ENCODE assay signal across 1 cellular context in the genomic region with DNA sequence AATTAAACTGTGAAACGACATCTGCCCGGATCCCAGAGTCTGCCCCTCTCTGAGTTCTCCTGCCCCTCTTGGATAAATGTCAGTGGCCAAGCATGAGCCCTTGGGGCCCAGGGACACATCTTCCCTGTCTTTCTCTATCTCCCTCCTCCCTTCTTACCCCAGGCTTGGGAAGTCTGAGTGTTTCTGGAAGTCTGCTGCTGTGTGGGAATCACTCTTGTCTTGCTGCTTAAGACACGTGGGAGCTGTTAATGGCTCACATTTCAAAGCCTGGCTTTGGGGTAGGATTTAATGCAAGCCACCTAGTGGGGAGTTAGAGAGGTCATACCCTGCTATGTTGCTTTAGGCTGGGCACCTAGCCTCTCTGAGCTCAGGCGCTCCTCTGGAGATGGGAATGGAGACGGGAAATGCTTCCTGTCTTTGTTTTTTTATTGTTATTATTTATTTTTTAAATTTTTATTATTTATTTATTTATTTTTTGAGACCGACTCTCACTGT.
TF ChIP-seq lines count a peak whose summit lies in the region.

No MANE protein-coding gene starts in this region.

TF ChIP-seq in HEK293, 187 proteins besides CTCF, POLR2A, EP300 and RAD21 (continued from another document and continues in another):
- TF ChIP-seq, protein P1, sequence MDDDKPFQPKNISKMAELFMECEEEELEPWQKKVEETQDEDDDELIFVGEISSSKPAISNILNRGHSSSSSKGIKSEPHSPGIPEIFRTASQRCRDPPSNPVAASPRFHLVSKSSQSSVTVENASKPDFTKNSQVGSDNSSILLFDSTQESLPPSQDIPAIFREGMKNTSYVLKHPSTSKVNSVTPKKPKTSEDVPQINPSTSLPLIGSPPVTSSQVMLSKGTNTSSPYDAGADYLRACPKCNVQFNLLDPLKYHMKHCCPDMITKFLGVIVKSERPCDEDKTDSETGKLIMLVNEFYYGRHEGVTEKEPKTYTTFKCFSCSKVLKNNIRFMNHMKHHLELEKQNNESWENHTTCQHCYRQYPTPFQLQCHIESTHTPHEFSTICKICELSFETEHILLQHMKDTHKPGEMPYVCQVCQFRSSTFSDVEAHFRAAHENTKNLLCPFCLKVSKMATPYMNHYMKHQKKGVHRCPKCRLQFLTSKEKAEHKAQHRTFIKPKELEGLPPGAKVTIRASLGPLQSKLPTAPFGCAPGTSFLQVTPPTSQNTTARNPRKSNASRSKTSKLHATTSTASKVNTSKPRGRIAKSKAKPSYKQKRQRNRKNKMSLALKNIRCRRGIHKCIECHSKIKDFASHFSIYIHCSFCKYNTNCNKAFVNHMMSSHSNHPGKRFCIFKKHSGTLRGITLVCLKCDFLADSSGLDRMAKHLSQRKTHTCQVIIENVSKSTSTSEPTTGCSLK (tag by site-specific recombination; IDR thresholded peaks at IDR 0.05): no peak
- TF ChIP-seq, protein P2, sequence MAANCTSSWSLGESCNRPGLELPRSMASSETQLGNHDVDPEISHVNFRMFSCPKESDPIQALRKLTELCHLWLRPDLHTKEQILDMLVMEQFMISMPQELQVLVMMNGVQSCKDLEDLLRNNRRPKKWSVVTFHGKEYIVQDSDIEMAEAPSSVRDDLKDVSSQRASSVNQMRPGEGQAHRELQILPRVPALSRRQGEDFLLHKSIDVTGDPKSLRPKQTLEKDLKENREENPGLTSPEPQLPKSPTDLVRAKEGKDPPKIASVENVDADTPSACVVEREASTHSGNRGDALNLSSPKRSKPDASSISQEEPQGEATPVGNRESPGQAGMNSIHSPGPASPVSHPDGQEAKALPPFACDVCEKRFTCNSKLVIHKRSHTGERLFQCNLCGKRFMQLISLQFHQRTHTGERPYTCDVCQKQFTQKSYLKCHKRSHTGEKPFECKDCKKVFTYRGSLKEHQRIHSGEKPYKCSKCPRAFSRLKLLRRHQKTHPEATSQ (tag by site-specific recombination; IDR thresholded peaks at IDR 0.05): no peak
- TF ChIP-seq RBAK (tag by site-specific recombination; IDR thresholded peaks at IDR 0.05): no peak
- no peak for TF ChIP-seq ZNF248 (tag by site-specific recombination; IDR thresholded peaks at IDR 0.05)
- TF ChIP-seq, protein P3, sequence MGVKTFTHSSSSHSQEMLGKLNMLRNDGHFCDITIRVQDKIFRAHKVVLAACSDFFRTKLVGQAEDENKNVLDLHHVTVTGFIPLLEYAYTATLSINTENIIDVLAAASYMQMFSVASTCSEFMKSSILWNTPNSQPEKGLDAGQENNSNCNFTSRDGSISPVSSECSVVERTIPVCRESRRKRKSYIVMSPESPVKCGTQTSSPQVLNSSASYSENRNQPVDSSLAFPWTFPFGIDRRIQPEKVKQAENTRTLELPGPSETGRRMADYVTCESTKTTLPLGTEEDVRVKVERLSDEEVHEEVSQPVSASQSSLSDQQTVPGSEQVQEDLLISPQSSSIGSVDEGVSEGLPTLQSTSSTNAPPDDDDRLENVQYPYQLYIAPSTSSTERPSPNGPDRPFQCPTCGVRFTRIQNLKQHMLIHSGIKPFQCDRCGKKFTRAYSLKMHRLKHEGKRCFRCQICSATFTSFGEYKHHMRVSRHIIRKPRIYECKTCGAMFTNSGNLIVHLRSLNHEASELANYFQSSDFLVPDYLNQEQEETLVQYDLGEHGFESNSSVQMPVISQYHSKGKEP (tag by site-specific recombination; IDR thresholded peaks at IDR 0.05): peak; percentile 85; the same call in 1 of the 2 replicates
- no peak for TF ChIP-seq ZNF571 (tag by site-specific recombination; IDR thresholded peaks at IDR 0.05)
- TF ChIP-seq, protein P4, sequence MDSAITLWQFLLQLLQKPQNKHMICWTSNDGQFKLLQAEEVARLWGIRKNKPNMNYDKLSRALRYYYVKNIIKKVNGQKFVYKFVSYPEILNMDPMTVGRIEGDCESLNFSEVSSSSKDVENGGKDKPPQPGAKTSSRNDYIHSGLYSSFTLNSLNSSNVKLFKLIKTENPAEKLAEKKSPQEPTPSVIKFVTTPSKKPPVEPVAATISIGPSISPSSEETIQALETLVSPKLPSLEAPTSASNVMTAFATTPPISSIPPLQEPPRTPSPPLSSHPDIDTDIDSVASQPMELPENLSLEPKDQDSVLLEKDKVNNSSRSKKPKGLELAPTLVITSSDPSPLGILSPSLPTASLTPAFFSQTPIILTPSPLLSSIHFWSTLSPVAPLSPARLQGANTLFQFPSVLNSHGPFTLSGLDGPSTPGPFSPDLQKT (IDR thresholded peaks at IDR 0.05; ENCODE audit: borderline replicate concordance, low read depth, low read length): no peak
- no peak; the same call in 1 of the 2 replicates for TF ChIP-seq ZNF561 (tag by site-specific recombination; IDR thresholded peaks at IDR 0.05; ENCODE audit: borderline replicate concordance)
- peak; percentile 96 for TF ChIP-seq TCF7L2 (IDR thresholded peaks at IDR 0.05; ENCODE audit: borderline replicate concordance, low read depth, low read length)
- no peak for TF ChIP-seq ZNF335 (tag by site-specific recombination; conservative IDR thresholded peaks at IDR 0.05)
- TF ChIP-seq ZSCAN18 (tag by site-specific recombination; IDR thresholded peaks at IDR 0.05): no peak
- no peak for TF ChIP-seq ZNF585B (tag by site-specific recombination; IDR thresholded peaks at IDR 0.05)
- TF ChIP-seq ZFP37 (tag by site-specific recombination; IDR thresholded peaks at IDR 0.05): no peak
- TF ChIP-seq, protein P5, sequence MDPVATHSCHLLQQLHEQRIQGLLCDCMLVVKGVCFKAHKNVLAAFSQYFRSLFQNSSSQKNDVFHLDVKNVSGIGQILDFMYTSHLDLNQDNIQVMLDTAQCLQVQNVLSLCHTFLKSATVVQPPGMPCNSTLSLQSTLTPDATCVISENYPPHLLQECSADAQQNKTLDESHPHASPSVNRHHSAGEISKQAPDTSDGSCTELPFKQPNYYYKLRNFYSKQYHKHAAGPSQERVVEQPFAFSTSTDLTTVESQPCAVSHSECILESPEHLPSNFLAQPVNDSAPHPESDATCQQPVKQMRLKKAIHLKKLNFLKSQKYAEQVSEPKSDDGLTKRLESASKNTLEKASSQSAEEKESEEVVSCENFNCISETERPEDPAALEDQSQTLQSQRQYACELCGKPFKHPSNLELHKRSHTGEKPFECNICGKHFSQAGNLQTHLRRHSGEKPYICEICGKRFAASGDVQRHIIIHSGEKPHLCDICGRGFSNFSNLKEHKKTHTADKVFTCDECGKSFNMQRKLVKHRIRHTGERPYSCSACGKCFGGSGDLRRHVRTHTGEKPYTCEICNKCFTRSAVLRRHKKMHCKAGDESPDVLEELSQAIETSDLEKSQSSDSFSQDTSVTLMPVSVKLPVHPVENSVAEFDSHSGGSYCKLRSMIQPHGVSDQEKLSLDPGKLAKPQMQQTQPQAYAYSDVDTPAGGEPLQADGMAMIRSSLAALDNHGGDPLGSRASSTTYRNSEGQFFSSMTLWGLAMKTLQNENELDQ (tag by site-specific recombination; IDR thresholded peaks at IDR 0.05; ENCODE audit: low read depth): no peak
- no peak for TF ChIP-seq ZNF138 (tag by site-specific recombination; IDR thresholded peaks at IDR 0.05; ENCODE audit: borderline replicate concordance)
- no peak for TF ChIP-seq ZNF830 (tag by site-specific recombination; IDR thresholded peaks at IDR 0.05; ENCODE audit: low read depth)
- TF ChIP-seq GLIS1 (tag by site-specific recombination; IDR thresholded peaks at IDR 0.05): peak; percentile 25; the same call in 1 of the 2 replicates
- no peak for TF ChIP-seq ZNF155 (tag by site-specific recombination; IDR thresholded peaks at IDR 0.05)
- no peak for TF ChIP-seq ZNF202 (tag by site-specific recombination; IDR thresholded peaks at IDR 0.05; ENCODE audit: borderline replicate concordance)
- TF ChIP-seq EGR2 (tag by site-specific recombination; IDR thresholded peaks at IDR 0.05; ENCODE audit: low read depth): peak; percentile 57; the same call in 1 of the 2 replicates
- no peak for TF ChIP-seq ZNF623 (tag by site-specific recombination; IDR thresholded peaks at IDR 0.05)
- no peak for TF ChIP-seq ZNF302 (tag by site-specific recombination; IDR thresholded peaks at IDR 0.05; ENCODE audit: low read depth)
- peak; percentile 23; the same call in 1 of the 2 replicates for TF ChIP-seq KLF8 (tag by site-specific recombination; IDR thresholded peaks at IDR 0.05)
- no peak for TF ChIP-seq ZBTB11 (tag by site-specific recombination; conservative IDR thresholded peaks at IDR 0.05; ENCODE audit: low read depth)
- TF ChIP-seq ZNF433 (tag by site-specific recombination; IDR thresholded peaks at IDR 0.05; ENCODE audit: low read depth): no peak
- TF ChIP-seq ZNF19 (tag by site-specific recombination; IDR thresholded peaks at IDR 0.05; ENCODE audit: low read depth): no peak
- no peak for TF ChIP-seq ZNF121 (tag by site-specific recombination; IDR thresholded peaks at IDR 0.05)
- no peak for TF ChIP-seq KLF16 (tag by site-specific recombination; IDR thresholded peaks at IDR 0.05)
- no peak for TF ChIP-seq ZBTB7A (tag by site-specific recombination; IDR thresholded peaks at IDR 0.05; ENCODE audit: low read depth)
- no peak for TF ChIP-seq ZNF140 (tag by site-specific recombination; IDR thresholded peaks at IDR 0.05)
- TF ChIP-seq ZNF621 (tag by site-specific recombination; IDR thresholded peaks at IDR 0.05): no peak
- no peak for TF ChIP-seq ZNF626 (tag by site-specific recombination; IDR thresholded peaks at IDR 0.05)
- no peak for TF ChIP-seq ZNF639 (tag by site-specific recombination; IDR thresholded peaks at IDR 0.05)
- TF ChIP-seq GLI2 (tag by site-specific recombination; IDR thresholded peaks at IDR 0.05; ENCODE audit: borderline replicate concordance, low read depth): no peak
- no peak for TF ChIP-seq ZNF16 (tag by site-specific recombination; IDR thresholded peaks at IDR 0.05; ENCODE audit: low read depth)
- no peak for TF ChIP-seq ZNF354C (tag by site-specific recombination; IDR thresholded peaks at IDR 0.05; ENCODE audit: borderline replicate concordance, low read depth)
- TF ChIP-seq ZNF677 (tag by site-specific recombination; IDR thresholded peaks at IDR 0.05): no peak
- no peak for TF ChIP-seq ZNF362 (tag by site-specific recombination; IDR thresholded peaks at IDR 0.05)
- TF ChIP-seq ZNF658 (tag by site-specific recombination; IDR thresholded peaks at IDR 0.05): no peak
- no peak for TF ChIP-seq ZFP3 (tag by site-specific recombination; IDR thresholded peaks at IDR 0.05; ENCODE audit: low read depth)
- TF ChIP-seq SP3 (tag by site-specific recombination; IDR thresholded peaks at IDR 0.05): no peak
- TF ChIP-seq ZNF473 (tag by site-specific recombination; IDR thresholded peaks at IDR 0.05): no peak
- no peak for TF ChIP-seq ZNF785 (tag by site-specific recombination; IDR thresholded peaks at IDR 0.05)
- TF ChIP-seq, protein P6, sequence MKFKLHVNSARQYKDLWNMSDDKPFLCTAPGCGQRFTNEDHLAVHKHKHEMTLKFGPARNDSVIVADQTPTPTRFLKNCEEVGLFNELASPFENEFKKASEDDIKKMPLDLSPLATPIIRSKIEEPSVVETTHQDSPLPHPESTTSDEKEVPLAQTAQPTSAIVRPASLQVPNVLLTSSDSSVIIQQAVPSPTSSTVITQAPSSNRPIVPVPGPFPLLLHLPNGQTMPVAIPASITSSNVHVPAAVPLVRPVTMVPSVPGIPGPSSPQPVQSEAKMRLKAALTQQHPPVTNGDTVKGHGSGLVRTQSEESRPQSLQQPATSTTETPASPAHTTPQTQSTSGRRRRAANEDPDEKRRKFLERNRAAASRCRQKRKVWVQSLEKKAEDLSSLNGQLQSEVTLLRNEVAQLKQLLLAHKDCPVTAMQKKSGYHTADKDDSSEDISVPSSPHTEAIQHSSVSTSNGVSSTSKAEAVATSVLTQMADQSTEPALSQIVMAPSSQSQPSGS (tag by site-specific recombination; IDR thresholded peaks at IDR 0.05; ENCODE audit: low read depth): no peak
